1 cellular context compared by ENCODE assay signal in genomic region chr16:29848420-29849297, GRCh38.
A peak's percentile ranks its signal among the peaks of the same experiment; 100 is the strongest.
TF ChIP-seq lines count a peak whose summit lies in the region.

No MANE protein-coding gene starts in this region.

TF ChIP-seq in HepG2, 621 proteins besides CTCF, POLR2A, EP300 and RAD21 (continued from another document):
- no peak for TF ChIP-seq ZNF292 (CRISPR knock-in tag; IDR thresholded peaks at IDR 0.05; ENCODE audit: borderline replicate concordance, low read depth)
- no peak for TF ChIP-seq JUNB (CRISPR knock-in tag; IDR thresholded peaks at IDR 0.05; ENCODE audit: borderline replicate concordance)
- TF ChIP-seq TAF1 (CRISPR knock-in tag; IDR thresholded peaks at IDR 0.05): no peak
- peak; percentile 68 for TF ChIP-seq YY1 (IDR thresholded peaks at IDR 0.05; ENCODE audit: insufficient read depth, insufficient replicate concordance, low read depth, low read length)
- TF ChIP-seq ZNF512B (CRISPR knock-in tag; IDR thresholded peaks at IDR 0.05; ENCODE audit: borderline replicate concordance): no peak
- no peak for TF ChIP-seq DZIP1 (CRISPR knock-in tag; IDR thresholded peaks at IDR 0.05)
- TF ChIP-seq FOXP4 (CRISPR knock-in tag; IDR thresholded peaks at IDR 0.05): no peak
- TF ChIP-seq THAP11 (CRISPR knock-in tag; IDR thresholded peaks at IDR 0.05): peak; percentile 65
- peak; percentile 73 to 90; a peak in 3 of 4 replicates for TF ChIP-seq HMGXB4 (CRISPR knock-in tag; IDR thresholded peaks at IDR 0.05; ENCODE audit: borderline replicate concordance in 1 of 2, low read depth in 1 of 2)
- TF ChIP-seq ZNF713 (CRISPR knock-in tag; IDR thresholded peaks at IDR 0.05): no peak
- 0 out of 4 replicates have a peak, but pooled peaks of 1 of the 2 experiments have one; percentile 56 for TF ChIP-seq KLF16 (CRISPR knock-in tag; IDR thresholded peaks at IDR 0.05)
